Comparison of ENCODE assay signal across 27 cellular contexts in the genomic region with DNA sequence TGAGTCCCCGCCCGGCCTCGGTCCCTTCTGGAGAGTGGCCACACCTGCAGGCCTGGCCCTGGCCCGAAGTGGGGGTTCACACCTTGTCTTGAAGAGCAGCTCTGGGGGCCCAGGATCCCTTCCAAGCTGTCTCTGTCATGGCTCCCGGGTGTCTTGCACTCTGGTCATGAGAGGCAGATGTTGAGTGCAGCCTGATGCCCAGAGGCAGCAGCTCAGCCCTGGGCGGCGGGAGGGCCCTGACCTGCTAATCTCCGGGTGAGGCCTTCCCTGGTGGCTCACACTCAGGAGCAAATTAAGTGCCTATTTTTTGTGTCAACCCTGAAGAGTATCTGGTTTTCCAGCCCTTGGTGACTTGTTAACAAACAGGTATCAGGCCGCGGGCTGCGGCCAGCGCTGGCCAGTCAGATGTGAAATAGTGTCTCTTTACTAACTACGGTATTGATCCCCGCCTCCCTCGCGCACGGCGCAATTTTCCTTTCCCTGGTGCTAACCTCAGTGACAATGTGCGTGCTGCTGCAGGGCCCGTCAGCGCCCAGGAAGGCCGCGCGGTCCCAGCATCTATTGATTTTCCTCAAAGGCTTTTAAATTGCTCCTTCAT. TPM values are rescaled to one million over a fixed set of nuclear protein-coding genes. Genes with fewer than 3 reads are reported as not detected.
DNase-seq lines count a peak whose midpoint lies in the region; ATAC-seq and TF ChIP-seq lines count a peak whose summit lies in the region.
"Had no signal": no experiment of that assay in that cellular context is flagged by ENCODE, and none has a peak within 500 bp of the region (broad histone marks: within the 10 kb centered on the region; RNA-seq: fewer than 3 reads in every experiment).

No MANE protein-coding gene starts in this region.

- no peak overlapping the region for H3K4ac ChIP-seq in neuronal stem cell (ENCODE audit: low read length)

- no peak overlapping the region for H2AFZ ChIP-seq in neuronal stem cell (ENCODE audit: low read length)

- no peak overlapping the region for H3K27ac Mint-ChIP-seq in natural killer cell treated with Interleukin-12 subunit alpha and Interleukin-12 subunit beta and Interleukin-15 and Interleukin-18, amount 100 ng/mL, for 72 hours
- H3K27ac Mint-ChIP-seq in natural killer cell, result no peak overlapping the region
- no peak overlapping the region for H3K27ac Mint-ChIP-seq in activated CD8-positive, alpha-beta T cell treated with anti-CD3 and anti-CD28 coated beads, Interleukin-2, amount 10 ng/mL, durations not matched to agents 7 days and 5 days
- H3K27ac Mint-ChIP-seq: activated CD8-positive, alpha-beta T cell treated with anti-CD3 and anti-CD28 coated beads for 36 hours; progenitor cell of endocrine pancreas; T-cell had no signal

- no peak overlapping the region for H2BK5ac ChIP-seq in neuronal stem cell (ENCODE audit: low read length)

- H3K36me3 ChIP-seq in neuronal stem cell (replicated peaks in 1 of 2; ENCODE audit: control insufficient read depth in 2 of 2, insufficient read depth in 2 of 2, low read length in 2 of 2), result peaks cover 2 to 20% of the 10 kb centered on the region in 2 donors
- H3K36me3 ChIP-seq: SJSA1 had no signal

- no peak overlapping the region for H3K4me3 ChIP-seq in neuronal stem cell (ENCODE audit: low read length in 2 of 2)
- H3K4me3 ChIP-seq: dorsolateral prefrontal cortex, gastroesophageal sphincter, mucosa of descending colon, SJSA1, skin epidermis, tibial nerve had no signal

- H2BK120ac ChIP-seq in neuronal stem cell (ENCODE audit: low read depth, low read length), result no peak overlapping the region

- H3K23ac ChIP-seq in neuronal stem cell (ENCODE audit: low read depth, low read length, poor library complexity), result no peak overlapping the region

- no peaks in the 10 kb centered on the region for H3K4me1 Mint-ChIP-seq in natural killer cell treated with Interleukin-12 subunit alpha and Interleukin-12 subunit beta and Interleukin-15 and Interleukin-18, amount 100 ng/mL, for 72 hours (ENCODE audit: low read depth in 2 of 2)
- H3K4me1 Mint-ChIP-seq in natural killer cell, result no peaks in the 10 kb centered on the region
- H3K4me1 Mint-ChIP-seq in activated CD8-positive, alpha-beta T cell treated with anti-CD3 and anti-CD28 coated beads, Interleukin-2, amount 10 ng/mL, durations not matched to agents 7 days and 5 days (ENCODE audit: low read depth), result no peaks in the 10 kb centered on the region
- H3K4me1 Mint-ChIP-seq: T-cell had no signal

- intact Hi-C loops in natural killer cell (cut with micrococcal nuclease) (no loop called here), left cardiac atrium (cut with DNase I) (no loop called here)

- no peaks in the 10 kb centered on the region for H3K9me3 Mint-ChIP-seq in natural killer cell treated with Interleukin-12 subunit alpha and Interleukin-12 subunit beta and Interleukin-15 and Interleukin-18, amount 100 ng/mL, for 72 hours
- no peaks in the 10 kb centered on the region for H3K9me3 Mint-ChIP-seq in natural killer cell
- no peaks in the 10 kb centered on the region for H3K9me3 Mint-ChIP-seq in activated CD8-positive, alpha-beta T cell treated with anti-CD3 and anti-CD28 coated beads, Interleukin-2, amount 10 ng/mL, durations not matched to agents 7 days and 5 days (ENCODE audit: insufficient read depth)
- H3K9me3 Mint-ChIP-seq: activated CD8-positive, alpha-beta T cell treated with anti-CD3 and anti-CD28 coated beads for 36 hours; T-cell had no signal

- no peak for ATAC-seq in natural killer cell treated with Interleukin-12 subunit alpha and Interleukin-12 subunit beta and Interleukin-15 and Interleukin-18, amount 100 ng/mL, for 72 hours
- ATAC-seq in natural killer cell, result no peak
- ATAC-seq in left cardiac atrium, result no peak
- ATAC-seq in GM18498 (IDR thresholded peaks at IDR 0.05; ENCODE audit: unreplicated experiment), result no peak
- ATAC-seq in activated CD8-positive, alpha-beta T cell treated with anti-CD3 and anti-CD28 coated beads, Interleukin-2, amount 10 ng/mL, durations not matched to agents 7 days and 5 days, result no peak
- ATAC-seq: activated CD8-positive, alpha-beta T cell treated with anti-CD3 and anti-CD28 coated beads for 36 hours; gastroesophageal sphincter; mucosa of descending colon; T-cell had no signal

- H2BK12ac ChIP-seq in neuronal stem cell (ENCODE audit: low read length), result no peak overlapping the region

- no peak overlapping the region for H3K4me3 Mint-ChIP-seq in natural killer cell treated with Interleukin-12 subunit alpha and Interleukin-12 subunit beta and Interleukin-15 and Interleukin-18, amount 100 ng/mL, for 72 hours
- H3K4me3 Mint-ChIP-seq in natural killer cell, result no peak overlapping the region
- no peak overlapping the region for H3K4me3 Mint-ChIP-seq in activated CD8-positive, alpha-beta T cell treated with anti-CD3 and anti-CD28 coated beads, Interleukin-2, amount 10 ng/mL, durations not matched to agents 7 days and 5 days
- H3K4me3 Mint-ChIP-seq: activated CD8-positive, alpha-beta T cell treated with anti-CD3 and anti-CD28 coated beads for 36 hours; T-cell had no signal

- H2AK5ac ChIP-seq in neuronal stem cell (ENCODE audit: low read depth, low read length), result peak overlapping the region; percentile 8

- no peak overlapping the region for H3K9ac ChIP-seq in neuronal stem cell (ENCODE audit: low read depth, low read length, poor library complexity)

- POLR2A ChIA-PET in activated CD8-positive, alpha-beta T cell treated with anti-CD3 and anti-CD28 coated beads, Interleukin-2, amount 10 ng/mL, durations not matched to agents 7 days and 5 days (lab: Charles Lee), result no interaction called here

- H4K8ac ChIP-seq in neuronal stem cell (ENCODE audit: low read depth, low read length), result no peak overlapping the region

- H3K27me3 ChIP-seq in neuronal stem cell (ENCODE audit: control insufficient read depth in 3 of 3, insufficient read depth in 3 of 3, low read depth in 1 of 3, low read length in 3 of 3), result no peaks in the 10 kb centered on the region
- H3K27me3 ChIP-seq: dorsolateral prefrontal cortex, gastroesophageal sphincter, SJSA1, tibial nerve had no signal

- DNase-seq in natural killer cell treated with Interleukin-12 subunit alpha and Interleukin-12 subunit beta and Interleukin-15 and Interleukin-18, amount 100 ng/mL, for 72 hours (ENCODE audit: low spot score), result peak; percentile 40
- DNase-seq in natural killer cell (no peak), left cardiac atrium (peak; percentile 8), neuronal stem cell (ENCODE audit: low spot score) (no peak), AG08396 (ENCODE audit: low spot score) (no peak), hepatic stellate cell (ENCODE audit: low spot score) (no peak)
- no peak for DNase-seq in activated CD8-positive, alpha-beta T cell treated with anti-CD3 and anti-CD28 coated beads, Interleukin-2, amount 10 ng/mL, durations not matched to agents 7 days and 5 days
- DNase-seq: activated CD8-positive, alpha-beta T cell treated with anti-CD3 and anti-CD28 coated beads for 36 hours; cerebellar nuclear complex; GDM1; NCI-H1694 treated with DMSO at 0.1 percent for 48 hours; NCI-H2171; NCI-H526; stimulated activated CD8-positive, alpha-beta memory T cell treated with anti-CD3 and anti-CD28 coated beads, Interleukin-4, amount 100 ng/mL, for 48 hours had no signal

- no peak overlapping the region for H2BK15ac ChIP-seq in neuronal stem cell (ENCODE audit: low read length)

- H3K36me3 Mint-ChIP-seq in natural killer cell treated with Interleukin-12 subunit alpha and Interleukin-12 subunit beta and Interleukin-15 and Interleukin-18, amount 100 ng/mL, for 72 hours, result no peaks in the 10 kb centered on the region
- H3K36me3 Mint-ChIP-seq in natural killer cell, result no peaks in the 10 kb centered on the region
- no peaks in the 10 kb centered on the region for H3K36me3 Mint-ChIP-seq in activated CD8-positive, alpha-beta T cell treated with anti-CD3 and anti-CD28 coated beads, Interleukin-2, amount 10 ng/mL, durations not matched to agents 7 days and 5 days (ENCODE audit: low read depth)

- peak overlapping the region; percentile 60 for H3K27ac ChIP-seq in neuronal stem cell (replicated peaks; ENCODE audit: low read length)
- H3K27ac ChIP-seq: gastroesophageal sphincter, SJSA1, skin epidermis, tibial nerve had no signal

- peaks cover 0 to 7% of the 10 kb centered on the region in 2 donors for H3K4me1 ChIP-seq in neuronal stem cell (ENCODE audit: control insufficient read depth in 2 of 2, insufficient read depth in 1 of 2, low read depth in 1 of 2, low read length in 2 of 2)
- H3K4me1 ChIP-seq: gastroesophageal sphincter, SJSA1, tibial nerve had no signal

- TF ChIP-seq CTCF in natural killer cell (IDR thresholded peaks at IDR 0.05), result no peak

- no peak overlapping the region for H3K14ac ChIP-seq in neuronal stem cell (ENCODE audit: low read length)

- CTCF ChIA-PET in activated CD8-positive, alpha-beta T cell treated with anti-CD3 and anti-CD28 coated beads, Interleukin-2, amount 10 ng/mL, durations not matched to agents 7 days and 5 days (lab: Charles Lee), result no interaction called here

- H3K27me3 Mint-ChIP-seq in natural killer cell treated with Interleukin-12 subunit alpha and Interleukin-12 subunit beta and Interleukin-15 and Interleukin-18, amount 100 ng/mL, for 72 hours, result no peaks in the 10 kb centered on the region
- H3K27me3 Mint-ChIP-seq in natural killer cell (ENCODE audit: low read depth in 2 of 2), result no peaks in the 10 kb centered on the region
- no peaks in the 10 kb centered on the region for H3K27me3 Mint-ChIP-seq in activated CD8-positive, alpha-beta T cell treated with anti-CD3 and anti-CD28 coated beads, Interleukin-2, amount 10 ng/mL, durations not matched to agents 7 days and 5 days (ENCODE audit: low read depth)
- H3K27me3 Mint-ChIP-seq: activated CD8-positive, alpha-beta T cell treated with anti-CD3 and anti-CD28 coated beads for 36 hours; progenitor cell of endocrine pancreas; T-cell had no signal

- H3K4me2 ChIP-seq in neuronal stem cell (ENCODE audit: insufficient read depth, low read length, poor library complexity, severe bottlenecking), result no peak overlapping the region

- no peaks in the 10 kb centered on the region for H3K79me1 ChIP-seq in neuronal stem cell (ENCODE audit: low read depth, low read length)

- no peak overlapping the region for H4K91ac ChIP-seq in neuronal stem cell (ENCODE audit: low read depth, low read length, poor library complexity)

- WGBS in neuronal stem cell (ENCODE audit: extremely low coverage in 2 of 2, insufficient read length in 2 of 2, insufficient replicate concordance in 1 of 2), 2 donors, result no CpG with 5 or more reads among the region's 24 CpGs

- peak overlapping the region; percentile 59 for H3K18ac ChIP-seq in neuronal stem cell (ENCODE audit: low read length)

- H3K9me3 ChIP-seq in neuronal stem cell (replicated peaks in 1 of 2; ENCODE audit: control insufficient read depth in 2 of 2, insufficient read depth in 1 of 2, low read depth in 1 of 2, low read length in 2 of 2), result no peaks in the 10 kb centered on the region
- H3K9me3 ChIP-seq: gastroesophageal sphincter, mucosa of descending colon, SJSA1 had no signal

RNA-seq across cellular contexts. Expression of a gene that starts 24.2 kb away (rescaled TPM):
- not detected for total RNA-seq in natural killer cell treated with Interleukin-12 subunit alpha and Interleukin-12 subunit beta and Interleukin-15 and Interleukin-18, amount 100 ng/mL, for 72 hours
- total RNA-seq in natural killer cell, result not detected
- total RNA-seq in left cardiac atrium, result not detected
- polyA plus RNA-seq in neuronal stem cell (2013, experiment 1 of 2), result not detected
- not detected for polyA plus RNA-seq in neuronal stem cell (2013, experiment 2 of 2)
- not detected for total RNA-seq in activated CD8-positive, alpha-beta T cell treated with anti-CD3 and anti-CD28 coated beads, Interleukin-2, amount 10 ng/mL, durations not matched to agents 7 days and 5 days
- total RNA-seq: activated CD8-positive, alpha-beta T cell treated with anti-CD3 and anti-CD28 coated beads for 36 hours; dorsolateral prefrontal cortex; gastroesophageal sphincter; H4; LHCN-M2; lower leg skin; mucosa of descending colon; progenitor cell of endocrine pancreas; SJSA1; T-cell; tibial nerve had no signal
- polyA plus RNA-seq: BJ had no signal

RNA-seq across cellular contexts. Expression of a gene that starts 35.0 kb away (rescaled TPM):
- 10 to 100 TPM; 19.6 to 25.1 TPM for total RNA-seq in natural killer cell treated with Interleukin-12 subunit alpha and Interleukin-12 subunit beta and Interleukin-15 and Interleukin-18, amount 100 ng/mL, for 72 hours
- total RNA-seq in natural killer cell, result 10 to 100 TPM; 48.0 to 59.4 (median 56.4) TPM
- total RNA-seq in left cardiac atrium, result 1 to 10 TPM; 7.9 to 8.4 TPM
- polyA plus RNA-seq in neuronal stem cell (2013, experiment 1 of 2), result 8.6 TPM
- polyA plus RNA-seq in neuronal stem cell (2013, experiment 2 of 2), result 8.7 TPM
- total RNA-seq in activated CD8-positive, alpha-beta T cell treated with anti-CD3 and anti-CD28 coated beads, Interleukin-2, amount 10 ng/mL, durations not matched to agents 7 days and 5 days, result 10 to 100 TPM; 16.7 to 17.0 TPM

Comparison
In these comparisons a context has a peak if more than half of its experiments do, and no peak if none do; other contexts are left out.
1. DNase-seq: peak in natural killer cell treated with Interleukin-12 subunit alpha and Interleukin-12 subunit beta and Interleukin-15 and Interleukin-18, amount 100 ng/mL, for 72 hours (single experiment) and left cardiac atrium (single experiment); none in natural killer cell (single experiment), neuronal stem cell (single experiment), AG08396 (single experiment), activated CD8-positive, alpha-beta T cell treated with anti-CD3 and anti-CD28 coated beads, Interleukin-2, amount 10 ng/mL, durations not matched to agents 7 days and 5 days (single experiment) and hepatic stellate cell (single experiment).